8 cellular contexts compared by ENCODE assay signal in genomic region chr19:16659832-16660708, GRCh38. TPM values are rescaled to one million over a fixed set of nuclear protein-coding genes. Genes with fewer than 3 reads are reported as not detected.
DNase-seq lines count a peak whose midpoint lies in the region; ATAC-seq and TF ChIP-seq lines count a peak whose summit lies in the region.

Gene SMIM7, minus strand, starts transcription at chr19:16660144. Its CDS starts 34 bp downstream, at chr19:16660110.

- peak; percentile 98 for DNase-seq in AG04450 (ENCODE audit: low read depth, low spot score)
- peak; percentile 97 for DNase-seq in NCI-H2227 (lab: John Stamatoyannopoulos, UW; ENCODE audit: unreplicated experiment)
- peak; percentile 98 for DNase-seq in WERI-Rb-1
- peak; percentile 98 for DNase-seq in mammary epithelial cell

- H3K4me2 ChIP-seq in mammary epithelial cell (ENCODE audit: insufficient read depth, low read depth, low read length) = peak within 1 kb of the TSS; percentile 100

- H3K9me3 ChIP-seq in AG04450 (ENCODE audit: control insufficient read depth, insufficient read depth, low read length) (peaks cover 5% of the 10 kb centered on the region; the same call in 1 of the 2 replicates), WERI-Rb-1 (ENCODE audit: severe bottlenecking) (no peaks in the 10 kb centered on the region), mammary epithelial cell (replicated peaks; ENCODE audit: insufficient read depth, low read length) (no peaks in the 10 kb centered on the region), iPS-20b (ENCODE audit: insufficient read depth, low read depth, low read length) (no peaks in the 10 kb centered on the region)

- H3K9ac ChIP-seq in mammary epithelial cell (ENCODE audit: insufficient read depth, low read length) (peak within 1 kb of the TSS; percentile 78), iPS-20b (ENCODE audit: low read depth, low read length) (peak within 1 kb of the TSS; percentile 95)

- CTCF ChIA-PET in AG04450 (lab: Charles Lee) (interaction anchor here (0.8 kb wide), 1 partner anchor 73 kb away, joined by 3 read pairs; no protein-coding TSS in a partner anchor), mammary epithelial cell (lab: Charles Lee; ENCODE audit: low non-redundant PET) (no interaction called here)

- in situ Hi-C loops in mammary epithelial cell (cut with MboI; ENCODE audit: low sequenced_read_pairs in 2 of 2) = no loop called here

- peaks cover 44% of the 10 kb centered on the region for H3K79me2 ChIP-seq in mammary epithelial cell (ENCODE audit: insufficient read depth, low read length)

- H3K27me3 ChIP-seq in AG04450 (ENCODE audit: control insufficient read depth, insufficient read depth, low read length) (no peaks in the 10 kb centered on the region), WERI-Rb-1 (ENCODE audit: insufficient read depth, low read depth, severe bottlenecking) (no peaks in the 10 kb centered on the region), mammary epithelial cell (ENCODE audit: insufficient read depth, low read length) (no peaks in the 10 kb centered on the region), iPS-20b (ENCODE audit: insufficient read depth, low read length) (peaks cover 16% of the 10 kb centered on the region)

- ATAC-seq in GM18873 (IDR thresholded peaks at IDR 0.05; ENCODE audit: low FRiP score, unreplicated experiment) = peak; percentile 83
- peak; percentile 84 for ATAC-seq in HG03139 (IDR thresholded peaks at IDR 0.05; ENCODE audit: unreplicated experiment)

- POLR2A ChIA-PET in AG04450 (lab: Yijun Ruan, JAX) = interaction anchor here (0.5 to 1.4 kb wide), 5 partner anchors 10 to 117 kb away, joined by 3 to 9 read pairs (median 5); partner anchors contain the start of gene MED26

- peaks cover 25% of the 10 kb centered on the region for H3K4me1 ChIP-seq in mammary epithelial cell (ENCODE audit: insufficient read depth, low read length)
- H3K4me1 ChIP-seq in iPS-20b (ENCODE audit: insufficient read depth, low read length) = peaks cover 3% of the 10 kb centered on the region; the same call in 1 of the 2 replicates

- H3K27ac ChIP-seq in AG04450 (ENCODE audit: low read depth, low read length) (peak within 1 kb of the TSS; percentile 86), WERI-Rb-1 (peak within 1 kb of the TSS; percentile 97), mammary epithelial cell (ENCODE audit: insufficient read depth, low read depth, low read length) (peak within 1 kb of the TSS; percentile 81), iPS-20b (ENCODE audit: low read length) (peak within 1 kb of the TSS; percentile 92), skin epidermis (peak within 1 kb of the TSS; percentile 31 to 95 (median 89))

- dilution Hi-C loops in mammary epithelial cell (cut with HindIII; ENCODE audit: low sequenced_read_pairs) = no loop called here

- H2AFZ ChIP-seq in mammary epithelial cell (ENCODE audit: low read depth, low read length) = peak within 1 kb of the TSS; percentile 100

- BruUV-seq in mammary epithelial cell (replicated peaks; lab: Mats Ljungman, UMichigan) = no TSS peak

- intact Hi-C loops in mammary epithelial cell (cut with micrococcal nuclease) = no loop called here

- H3K4me3 ChIP-seq in AG04450 (ENCODE audit: low read depth, low read length) = peak within 1 kb of the TSS; percentile 97
- H3K4me3 ChIP-seq in WERI-Rb-1 (ENCODE audit: low read depth, low read length) = peak within 1 kb of the TSS; percentile 81
- peak within 1 kb of the TSS; percentile 94 to 98 (median 95) for H3K4me3 ChIP-seq in mammary epithelial cell (replicated peaks in 1 of 3; ENCODE audit: insufficient read depth in 1 of 3, low read depth in 2 of 3, low read length in 3 of 3)
- H3K4me3 ChIP-seq in iPS-20b (ENCODE audit: low read length) = peak within 1 kb of the TSS; percentile 93
- H3K4me3 ChIP-seq in skin epidermis = peak within 1 kb of the TSS; percentile 52 to 85 (median 64)

- H4K20me1 ChIP-seq in mammary epithelial cell (ENCODE audit: insufficient read depth, low read length) = no peaks in the 10 kb centered on the region

- 3% methylated on average over 32 of the region's 60 CpGs for WGBS in mammary epithelial cell (ENCODE audit: low coverage, missing lambda C conversion rate)

- TF ChIP-seq CTCF in AG04450 (IDR thresholded peaks at IDR 0.05; ENCODE audit: low read depth, low read length) = peak; percentile 14; the same call in 1 of the 2 replicates
- peak; percentile 30; the same call in 1 of the 2 replicates for TF ChIP-seq CTCF in WERI-Rb-1 (IDR thresholded peaks at IDR 0.05; ENCODE audit: low read depth, low read length)
- no peak for TF ChIP-seq CTCF in mammary epithelial cell (conservative IDR thresholded peaks at IDR 0.05 in 1 of 2, IDR thresholded peaks at IDR 0.05 in 1 of 2; ENCODE audit: extremely low read depth in 1 of 2, insufficient read depth in 1 of 2, low read depth in 1 of 2, low read length in 2 of 2)

- H3K36me3 ChIP-seq in WERI-Rb-1 (peaks cover 29% of the 10 kb centered on the region), mammary epithelial cell (ENCODE audit: insufficient read depth, low read length) (peaks cover 7% of the 10 kb centered on the region), iPS-20b (ENCODE audit: insufficient read depth, low read depth, low read length) (peaks cover 40% of the 10 kb centered on the region)

RNA-seq across cellular contexts. Expression of gene SMIM7, which starts in this region (rescaled TPM):
- polyA plus RNA-seq in AG04450 (2011; rRNA removed) (84.8 and 88.6 TPM in 2 replicates), mammary epithelial cell (55.8 TPM)
- polyA minus RNA-seq in AG04450 (2011; rRNA and poly(A)+ RNA removed) = 56.5 and 57.5 TPM in 2 replicates
- 10 to 100 TPM; 44.5 to 56.3 TPM for total RNA-seq in mammary epithelial cell
- polyA minus RNA-seq in mammary epithelial cell = 48.3 TPM

Comparison
In these comparisons a context has a peak if more than half of its experiments do, and no peak if none do; other contexts are left out.
1. Peak in every context shown above with its lines: DNase-seq, ATAC-seq, H3K4me3 ChIP-seq and H3K27ac ChIP-seq.
2. CTCF ChIP-seq: peak in AG04450 (single experiment) and WERI-Rb-1 (single experiment); none in mammary epithelial cell (0 of 2).